11 cellular contexts compared by ENCODE assay signal in genomic region chr10:70619271-70620019, GRCh38. TPM values are rescaled to one million over a fixed set of nuclear protein-coding genes. Genes with fewer than 3 reads are reported as not detected.
A peak's percentile ranks its signal among the peaks of the same experiment; 100 is the strongest.
DNase-seq lines count a peak whose midpoint lies in the region; ATAC-seq, FAIRE-seq and TF ChIP-seq lines count a peak whose summit lies in the region.
"Had no signal": no experiment of that assay in that cellular context is flagged by ENCODE, and none has a peak within 500 bp of the region (broad histone marks: within the 10 kb centered on the region; RNA-seq: fewer than 3 reads in every experiment).

No MANE protein-coding gene starts in this region.

- FAIRE-seq in GM19239 (lab: Jason Lieb, UNC) (peak; percentile 14), GM12891 (lab: Jason Lieb, UNC) (no peak)

- DNase-seq in CD1c-positive myeloid dendritic cell (ENCODE audit: extremely low spot score): peak; percentile 28
- no peak for DNase-seq in GM19239 (ENCODE audit: insufficient read length, low spot score)
- peak; percentile 59 for DNase-seq in RPMI7951 (ENCODE audit: low read depth)
- DNase-seq in glomerular visceral epithelial cell (ENCODE audit: extremely low spot score): peak; percentile 22
- DNase-seq in GM12891 (ENCODE audit: insufficient read length, low spot score): no peak
- no peak for DNase-seq in GDM1 (lab: John Stamatoyannopoulos, UW)
- DNase-seq in central memory CD4-positive, alpha-beta T cell: no peak
- DNase-seq: esophagus squamous epithelium; stimulated activated CD4-positive, alpha-beta T cell treated with anti-CD3 and anti-CD28 coated beads, Interleukin-2, amount 100 ng/mL, for 48 hours had no signal

- TF ChIP-seq POLR2A in GM12891 (IDR thresholded peaks at IDR 0.05; ENCODE audit: low read depth, low read length): no peak

- no peak for ATAC-seq in HG03469 (IDR thresholded peaks at IDR 0.05; ENCODE audit: unreplicated experiment)

TF ChIP-seq in GM12891, 5 proteins besides CTCF, POLR2A, EP300 and RAD21:
- TF ChIP-seq POU2F2 (IDR thresholded peaks at IDR 0.05; ENCODE audit: low read depth, low read length) (no peak), POLR2AphosphoS5 (IDR thresholded peaks at IDR 0.05; ENCODE audit: low read depth, low read length) (no peak), TAF1 (IDR thresholded peaks at IDR 0.05; ENCODE audit: low read depth, low read length) (no peak), SPI1 (IDR thresholded peaks at IDR 0.05; ENCODE audit: low read depth, low read length) (no peak), PAX5 (IDR thresholded peaks at IDR 0.05; ENCODE audit: insufficient read depth, low read length, severe bottlenecking) (no peak)

RNA-seq across cellular contexts. Expression of gene PRF1, which starts 16.9 kb away (rescaled TPM):
- total RNA-seq in RPMI7951 (2014; rRNA removed; shearing (Covaris generic)): not detected in 2 replicates
- 13.2 TPM for polyA plus RNA-seq in GM12891 (2012; ENCODE audit: low read depth, missing spikeins)
- total RNA-seq: H4 had no signal

RNA-seq across cellular contexts. Expression of gene ADAMTS14, which starts 52.9 kb away (rescaled TPM):
- total RNA-seq in RPMI7951 (2014; rRNA removed; shearing (Covaris generic)): 10.1 and 11.0 TPM in 2 replicates
- polyA plus RNA-seq in GM12891 (2012; ENCODE audit: low read depth, missing spikeins): 0.06 TPM

Comparison
In these comparisons a context has a peak if more than half of its experiments do, and no peak if none do; other contexts are left out.
1. DNase-seq: peak in CD1c-positive myeloid dendritic cell (single experiment), RPMI7951 (single experiment) and glomerular visceral epithelial cell (single experiment); none in GM19239 (single experiment), GM12891 (single experiment), GDM1 (single experiment) and central memory CD4-positive, alpha-beta T cell (single experiment).